Comparison of ENCODE assay signal across 8 cellular contexts in the genomic region with DNA sequence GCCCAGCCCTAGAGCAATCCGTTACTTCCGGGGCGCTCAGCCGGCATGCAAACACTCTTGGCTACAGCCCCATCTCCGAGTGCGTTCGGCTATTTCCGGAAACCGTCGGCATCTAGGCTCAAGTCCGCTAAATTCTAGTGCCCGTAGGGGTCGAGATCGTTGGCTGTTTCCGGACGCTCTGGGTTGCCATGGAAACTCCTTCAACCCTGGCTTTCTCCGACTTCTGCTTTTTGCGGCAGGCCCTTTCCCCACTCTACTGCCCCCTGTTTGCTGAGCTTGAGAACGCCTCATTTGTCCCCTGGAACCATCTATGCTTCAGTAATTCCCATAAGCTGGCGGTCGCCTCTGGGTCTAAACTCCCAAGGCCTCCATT. TPM values are rescaled to one million over a fixed set of nuclear protein-coding genes. Genes with fewer than 3 reads are reported as not detected.
DNase-seq lines count a peak whose midpoint lies in the region; ATAC-seq and TF ChIP-seq lines count a peak whose summit lies in the region.

No MANE protein-coding gene starts in this region.

- no peak for TF ChIP-seq POLR2A in esophagus muscularis mucosa (IDR thresholded peaks at IDR 0.05; ENCODE audit: low read depth)

- CTCF ChIA-PET in PC-3 (lab: Charles Lee): interaction anchor here (0.6 to 1.5 kb wide), 2 partner anchors 39 to 58 kb away, joined by 3 to 13 read pairs; no protein-coding TSS in a partner anchor

- peak; percentile 85 for DNase-seq in DMS79 (lab: John Stamatoyannopoulos, UW)
- peak; percentile 96 for DNase-seq in PC-3
- peak; percentile 95 for DNase-seq in activated T-cell treated with anti-CD3 and anti-CD28 coated beads, Interleukin-2, amount 50 U/mL, for 4 hours
- DNase-seq in esophagus muscularis mucosa (ENCODE audit: extremely low spot score): peak; percentile 99
- peak; percentile 98 for DNase-seq in stimulated activated CD8-positive, alpha-beta memory T cell treated with anti-CD3 and anti-CD28 coated beads, Interleukin-7, amount 100 ng/mL, for 24 hours (ENCODE audit: low read depth)

- H3K9me2 ChIP-seq in PC-3 (replicated peaks; ENCODE audit: low read length): no peaks in the 10 kb centered on the region

- TSS peak; percentile 87 for BruUV-seq in PC-3 (replicated peaks; lab: Mats Ljungman, UMichigan)

- POLR2A ChIA-PET in PC-3 (lab: Charles Lee; ENCODE audit: unreplicated experiment): interaction anchor here (0.6 kb wide), 1 partner anchor 32 kb away, joined by 3 read pairs; no protein-coding TSS in a partner anchor

- H3K4me3 ChIP-seq in PC-3 (ENCODE audit: low read length) (peak overlapping the region; percentile 80), esophagus muscularis mucosa (peak overlapping the region; percentile 79 to 97 (median 86)), muscle layer of colon (ENCODE audit: low read depth in 1 of 2, low read length in 2 of 2) (peak overlapping the region; percentile 46 to 74)

- no peaks in the 10 kb centered on the region for H3F3A ChIP-seq in PC-3 (ENCODE audit: low read length, unreplicated experiment)

- intact Hi-C loops in PC-3 (cut with micrococcal nuclease) (loop anchor here (1.0 kb wide), 1 partner anchor 39 kb away; no protein-coding TSS in a partner anchor), esophagus muscularis mucosa (cut with DNase I) (loop anchor here (5.0 to 10.0 kb wide), 2 partner anchors 40 to 148 kb away; a partner anchor contains a TSS)

- peaks cover 3% of the 10 kb centered on the region for H3K36me3 Mint-ChIP-seq in activated T-cell treated with anti-CD3 and anti-CD28 coated beads, Interleukin-2, amount 50 U/mL, for 4 hours (ENCODE audit: insufficient read depth)

- peak overlapping the region; percentile 95 for H3K4me2 ChIP-seq in PC-3 (ENCODE audit: low read length)

- peak; percentile 66 for TF ChIP-seq CTCF in PC-3 (conservative IDR thresholded peaks at IDR 0.05; ENCODE audit: low read depth, low read length)
- TF ChIP-seq CTCF in esophagus muscularis mucosa (IDR thresholded peaks at IDR 0.05): peak; percentile 43 to 66 (median 59)

- peaks cover 30% of the 10 kb centered on the region for H3K79me2 ChIP-seq in PC-3 (ENCODE audit: low read length)

- TF ChIP-seq RAD21 in Ishikawa (IDR thresholded peaks at IDR 0.05; ENCODE audit: low read depth): peak; percentile 22; the same call in 1 of the 2 replicates

- peaks cover 18% of the 10 kb centered on the region for H3K4me1 ChIP-seq in PC-3 (ENCODE audit: insufficient read depth, low read length)
- H3K4me1 ChIP-seq in esophagus muscularis mucosa: peaks cover 35 to 53% (median 50%) of the 10 kb centered on the region in 4 donors
- H3K4me1 ChIP-seq in muscle layer of colon (ENCODE audit: insufficient read depth, low read length): peaks cover 28% of the 10 kb centered on the region

- H3K27me3 Mint-ChIP-seq in activated T-cell treated with anti-CD3 and anti-CD28 coated beads, Interleukin-2, amount 50 U/mL, for 4 hours (ENCODE audit: low read depth): no peaks in the 10 kb centered on the region

- H3K9me3 ChIP-seq in PC-3 (ENCODE audit: low read length): no peaks in the 10 kb centered on the region
- no peaks in the 10 kb centered on the region for H3K9me3 ChIP-seq in esophagus muscularis mucosa
- H3K9me3 ChIP-seq in muscle layer of colon (ENCODE audit: low read length): no peaks in the 10 kb centered on the region

- peaks cover 24% of the 10 kb centered on the region for H3K4me1 Mint-ChIP-seq in activated T-cell treated with anti-CD3 and anti-CD28 coated beads, Interleukin-2, amount 50 U/mL, for 4 hours (ENCODE audit: low read depth)

- ATAC-seq in GM21619 (IDR thresholded peaks at IDR 0.05; ENCODE audit: unreplicated experiment): peak; percentile 56
- ATAC-seq in PC-3: peak; percentile 57
- ATAC-seq in activated T-cell treated with anti-CD3 and anti-CD28 coated beads, Interleukin-2, amount 50 U/mL, for 4 hours: peak; percentile 68 to 69

- no peaks in the 10 kb centered on the region for H3K9me3 Mint-ChIP-seq in activated T-cell treated with anti-CD3 and anti-CD28 coated beads, Interleukin-2, amount 50 U/mL, for 4 hours

- peak overlapping the region; percentile 99 for H3K9ac ChIP-seq in PC-3 (ENCODE audit: low read length)
- H3K9ac ChIP-seq in muscle layer of colon (ENCODE audit: low read length): peak overlapping the region; percentile 93

- no peaks in the 10 kb centered on the region; the same call in 1 of the 2 replicates for H4K20me1 ChIP-seq in PC-3 (ENCODE audit: low read length)

- TF ChIP-seq EP300 in Ishikawa (IDR thresholded peaks at IDR 0.05; ENCODE audit: borderline replicate concordance): no peak
- TF ChIP-seq EP300 in esophagus muscularis mucosa (IDR thresholded peaks at IDR 0.05): no peak

- peak overlapping the region; percentile 94 for H2AFZ ChIP-seq in PC-3 (ENCODE audit: low read length)

- H3K27ac ChIP-seq in PC-3 (ENCODE audit: low read length) (peak overlapping the region; percentile 46), esophagus muscularis mucosa (replicated peaks in 1 of 4) (peak overlapping the region; percentile 89 to 97 (median 94)), muscle layer of colon (ENCODE audit: low read depth, low read length) (peak overlapping the region; percentile 96)

- WGBS in esophagus muscularis mucosa: under 1% methylated on average over 21 of the region's 21 CpGs

- H3K27me3 ChIP-seq in PC-3 (ENCODE audit: low read length) (no peaks in the 10 kb centered on the region), esophagus muscularis mucosa (no peaks in the 10 kb centered on the region), muscle layer of colon (ENCODE audit: control insufficient read depth in 1 of 2, insufficient read depth in 2 of 2, low read length in 2 of 2) (no peaks in the 10 kb centered on the region)

- H3K36me3 ChIP-seq in PC-3 (ENCODE audit: low read depth, low read length) (0 out of 2 replicates have a peak, but pooled peaks cover 5% of the 10 kb centered on the region), esophagus muscularis mucosa (peaks cover 8 to 27% (median 13%) of the 10 kb centered on the region in 4 donors), muscle layer of colon (ENCODE audit: insufficient read depth, low read length) (peaks cover 5% of the 10 kb centered on the region)

- H3K4me3 Mint-ChIP-seq in activated T-cell treated with anti-CD3 and anti-CD28 coated beads, Interleukin-2, amount 50 U/mL, for 4 hours: peak overlapping the region; percentile 88

TF ChIP-seq in Ishikawa, 13 proteins besides CTCF, POLR2A, EP300 and RAD21:
- TF ChIP-seq TEAD4 (IDR thresholded peaks at IDR 0.05) (peak; percentile 38; the same call in 1 of the 2 replicates), YY1 (IDR thresholded peaks at IDR 0.05; ENCODE audit: low read depth) (peak; percentile 8; the same call in 1 of the 2 replicates)
- TF ChIP-seq, protein P1, sequence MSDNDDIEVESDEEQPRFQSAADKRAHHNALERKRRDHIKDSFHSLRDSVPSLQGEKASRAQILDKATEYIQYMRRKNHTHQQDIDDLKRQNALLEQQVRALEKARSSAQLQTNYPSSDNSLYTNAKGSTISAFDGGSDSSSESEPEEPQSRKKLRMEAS (IDR thresholded peaks at IDR 0.05): no peak

RNA-seq across cellular contexts. Expression of a gene that starts 0.5 kb away (rescaled TPM):
- total RNA-seq in PC-3 (2014; rRNA removed) (13.9 and 15.8 TPM in 2 replicates), esophagus muscularis mucosa (10 to 100 TPM in 3 of 4 donors, 1 to 10 TPM in 1; 4.2 to 32.2 (median 19.4) TPM)
- total RNA-seq in activated T-cell treated with anti-CD3 and anti-CD28 coated beads, Interleukin-2, amount 50 U/mL, for 4 hours: 10 to 100 TPM; 16.5 to 21.4 (median 19.6) TPM

RNA-seq across cellular contexts. Expression of a gene that starts 21.2 kb away (rescaled TPM):
- total RNA-seq in PC-3 (2014; rRNA removed) (31.1 and 35.0 TPM in 2 replicates), esophagus muscularis mucosa (10 to 100 TPM; 22.4 to 92.8 (median 42.9) TPM)
- 10 to 100 TPM; 13.6 to 36.7 (median 13.8) TPM for total RNA-seq in activated T-cell treated with anti-CD3 and anti-CD28 coated beads, Interleukin-2, amount 50 U/mL, for 4 hours

RNA-seq across cellular contexts. Expression of a gene that starts 40.6 kb away (rescaled TPM):
- total RNA-seq in PC-3 (2014; rRNA removed) (34.2 and 44.7 TPM in 2 replicates), esophagus muscularis mucosa (10 to 100 TPM; 14.5 to 67.6 (median 21.2) TPM)
- 10 to 100 TPM; 33.9 to 39.7 (median 35.7) TPM for total RNA-seq in activated T-cell treated with anti-CD3 and anti-CD28 coated beads, Interleukin-2, amount 50 U/mL, for 4 hours

RNA-seq across cellular contexts. Expression of a gene that starts 51.4 kb away (rescaled TPM):
- 5.7 and 6.7 TPM in 2 replicates for total RNA-seq in PC-3 (2014; rRNA removed)
- 1 to 10 TPM; 3.6 to 8.0 (median 6.6) TPM for total RNA-seq in activated T-cell treated with anti-CD3 and anti-CD28 coated beads, Interleukin-2, amount 50 U/mL, for 4 hours
- total RNA-seq in esophagus muscularis mucosa: 1 to 10 TPM; 1.7 to 2.5 (median 1.9) TPM

RNA-seq across cellular contexts. Expression of a gene that starts 54.9 kb away (rescaled TPM):
- total RNA-seq in PC-3 (2014; rRNA removed) (6.7 and 8.1 TPM in 2 replicates), esophagus muscularis mucosa (1 to 10 TPM; 5.0 to 8.5 (median 6.4) TPM)
- 10 to 100 TPM; 10.4 to 11.1 (median 10.7) TPM for total RNA-seq in activated T-cell treated with anti-CD3 and anti-CD28 coated beads, Interleukin-2, amount 50 U/mL, for 4 hours

Comparison
In these comparisons a context has a peak if more than half of its experiments do, and no peak if none do; other contexts are left out.
1. Peak in every context shown above with its lines: DNase-seq, ATAC-seq, H3K4me3 ChIP-seq and H3K27ac ChIP-seq.
2. H3K27ac ChIP-seq: peak in every context shown above with its lines; median percentile 96 in muscle layer of colon; 94 in esophagus muscularis mucosa; 46 in PC-3.